ENCODE assay signal across 9 cellular contexts in the genomic region with DNA sequence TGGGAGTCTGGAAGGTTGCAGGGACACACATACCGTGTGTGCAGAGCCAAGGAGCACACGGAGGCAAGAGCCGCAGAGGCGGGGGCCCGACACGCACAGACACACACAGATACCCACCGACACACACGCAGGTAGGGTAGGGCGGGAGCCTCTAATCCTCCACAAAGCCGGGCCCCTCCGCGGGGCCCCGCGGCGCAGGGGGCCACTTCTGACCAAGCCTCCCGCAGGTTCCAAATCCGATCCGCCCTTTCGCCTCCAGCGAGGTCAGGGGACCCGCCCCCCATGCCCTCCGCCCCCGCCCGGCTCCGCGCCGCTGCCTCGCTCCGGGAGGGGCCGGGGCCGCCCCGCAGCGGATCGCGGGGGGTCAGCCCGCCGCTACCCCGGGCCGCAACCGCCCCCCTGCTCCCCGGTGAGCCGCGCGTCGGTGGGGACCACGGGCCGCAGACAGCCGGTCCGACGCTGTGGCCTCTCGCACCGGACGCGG. TPM values are rescaled to one million over a fixed set of nuclear protein-coding genes. Genes with fewer than 3 reads are reported as not detected.
DNase-seq lines count a peak whose midpoint lies in the region; ATAC-seq and TF ChIP-seq lines count a peak whose summit lies in the region.
"Had no signal": no experiment of that assay in that cellular context is flagged by ENCODE, and none has a peak within 500 bp of the region (broad histone marks: within the 10 kb centered on the region; RNA-seq: fewer than 3 reads in every experiment).

No MANE protein-coding gene starts in this region.

- H3K36me3 ChIP-seq in ascending aorta (no peaks in the 10 kb centered on the region), mesodermal cell (ENCODE audit: control insufficient read depth, insufficient read depth, low read length) (no peaks in the 10 kb centered on the region), osteoblast (ENCODE audit: insufficient read depth, low read length) (no peaks in the 10 kb centered on the region)

- H3K27me3 ChIP-seq in ascending aorta (peaks cover 29% of the 10 kb centered on the region), osteoblast (ENCODE audit: insufficient read depth, low read length) (peaks cover 80% of the 10 kb centered on the region)

- H3K9me3 Mint-ChIP-seq in stimulated activated naive CD8-positive, alpha-beta T cell treated with anti-CD3 and anti-CD28 coated beads, Interleukin-15, Interleukin-2, amounts not matched to agents 100 ng/mL and 50 ng/mL, for 24 hours, result no peaks in the 10 kb centered on the region

- peaks cover 9 to 25% of the 10 kb centered on the region in 2 donors for H3K4me1 ChIP-seq in ascending aorta
- H3K4me1 ChIP-seq in mesodermal cell (ENCODE audit: control insufficient read depth, insufficient read depth, low read length, poor library complexity, severe bottlenecking), result peaks cover 22% of the 10 kb centered on the region
- no peaks in the 10 kb centered on the region for H3K4me1 ChIP-seq in osteoblast (ENCODE audit: insufficient read depth, low read length)

- TF ChIP-seq CTCF in ascending aorta (IDR thresholded peaks at IDR 0.05), result no peak
- no peak for TF ChIP-seq CTCF in osteoblast (IDR thresholded peaks at IDR 0.05; ENCODE audit: extremely low read depth, low read depth, low read length)

- H3K9me3 ChIP-seq in ascending aorta, result no peaks in the 10 kb centered on the region
- H3K9me3 ChIP-seq in mesodermal cell (ENCODE audit: control insufficient read depth, low read length), result no peaks in the 10 kb centered on the region
- H3K9me3 ChIP-seq in osteoblast (ENCODE audit: low read depth, low read length), result no peaks in the 10 kb centered on the region

- no peak for ATAC-seq in stimulated activated naive CD8-positive, alpha-beta T cell treated with anti-CD3 and anti-CD28 coated beads, Interleukin-15, Interleukin-2, amounts not matched to agents 100 U/mL and 50 U/mL, for 24 hours
- no peak for ATAC-seq in left colon

- H3K27ac ChIP-seq in ascending aorta (no peak overlapping the region), mesodermal cell (ENCODE audit: low read depth, low read length, severe bottlenecking) (no peak overlapping the region), osteoblast (ENCODE audit: low read depth, low read length) (no peak overlapping the region)

- no peaks in the 10 kb centered on the region for H3K36me3 Mint-ChIP-seq in stimulated activated naive CD8-positive, alpha-beta T cell treated with anti-CD3 and anti-CD28 coated beads, Interleukin-15, Interleukin-2, amounts not matched to agents 100 ng/mL and 50 ng/mL, for 24 hours (ENCODE audit: low read depth)

- DNase-seq in stimulated activated naive CD8-positive, alpha-beta T cell treated with anti-CD3 and anti-CD28 coated beads, Interleukin-15, Interleukin-2, amounts not matched to agents 100 U/mL and 50 U/mL, for 24 hours, result no peak
- DNase-seq in ascending aorta (ENCODE audit: low spot score in 2 of 2), result no peak
- DNase-seq in GDM1 (lab: John Stamatoyannopoulos, UW), result no peak
- no peak for DNase-seq in left colon
- no peak for DNase-seq in osteoblast (ENCODE audit: insufficient read length, low spot score, missing footprints)
- DNase-seq in DMS153 (lab: John Stamatoyannopoulos, UW), result no peak
- DNase-seq: NCI-H187 treated with DMSO at 0.1 percent for 48 hours had no signal

- no peak overlapping the region for H3K27ac Mint-ChIP-seq in stimulated activated naive CD8-positive, alpha-beta T cell treated with anti-CD3 and anti-CD28 coated beads, Interleukin-15, Interleukin-2, amounts not matched to agents 100 ng/mL and 50 ng/mL, for 24 hours

- peaks cover 19% of the 10 kb centered on the region for H3K4me1 Mint-ChIP-seq in stimulated activated naive CD8-positive, alpha-beta T cell treated with anti-CD3 and anti-CD28 coated beads, Interleukin-15, Interleukin-2, amounts not matched to agents 100 ng/mL and 50 ng/mL, for 24 hours (ENCODE audit: low read depth)

- H3K27me3 Mint-ChIP-seq in stimulated activated naive CD8-positive, alpha-beta T cell treated with anti-CD3 and anti-CD28 coated beads, Interleukin-15, Interleukin-2, amounts not matched to agents 100 ng/mL and 50 ng/mL, for 24 hours, result peaks cover 73% of the 10 kb centered on the region

- peaks cover 4% of the 10 kb centered on the region for H4K20me1 ChIP-seq in osteoblast (ENCODE audit: insufficient read depth, low read length)

- WGBS in mesodermal cell (ENCODE audit: insufficient coverage in 2 of 2), 2 experiments, result 0% methylated on average over 26 to 30 of the region's 54 CpGs

- H3K4me3 ChIP-seq in ascending aorta (peak overlapping the region; percentile 50 to 60), mesodermal cell (ENCODE audit: extremely low read depth, insufficient read depth, low read length, poor library complexity, severe bottlenecking) (peak overlapping the region; percentile 16), osteoblast (ENCODE audit: insufficient read depth, low read length) (no peak overlapping the region)

- no peaks in the 10 kb centered on the region for H3K79me2 ChIP-seq in osteoblast (ENCODE audit: insufficient read depth, low read length)

- H2AFZ ChIP-seq in osteoblast (ENCODE audit: low read length), result no peak overlapping the region

- intact Hi-C loops in ascending aorta (cut with DNase I), result loop anchor here (5.0 kb wide), 1 partner anchor 170 kb away; no protein-coding TSS in a partner anchor
- intact Hi-C loops in left colon (cut with DNase I, micrococcal nuclease), result loop anchor here in 1 of 2 donors (10.0 kb wide), 1 partner anchor 172 kb away; no protein-coding TSS in a partner anchor

- H3K4me2 ChIP-seq in osteoblast (ENCODE audit: insufficient read depth, low read length), result no peak overlapping the region

- peak overlapping the region; percentile 51 for H3K4me3 Mint-ChIP-seq in stimulated activated naive CD8-positive, alpha-beta T cell treated with anti-CD3 and anti-CD28 coated beads, Interleukin-15, Interleukin-2, amounts not matched to agents 100 ng/mL and 50 ng/mL, for 24 hours

RNA-seq across cellular contexts. Expression of gene LMX1B, which starts 1.4 kb away (rescaled TPM):
- total RNA-seq in ascending aorta (1.9 TPM), left colon (under 1 TPM in 1 of 2 donors, not detected in 1; 0.14 TPM), osteoblast (under 0.01 TPM in 2 replicates)
- polyA plus RNA-seq in mesodermal cell (2013, experiment 1 of 2), result 1.7 TPM
- polyA plus RNA-seq in mesodermal cell (2013, experiment 2 of 2), result 1.4 TPM
